Comparison of ENCODE assay signal across 8 cellular contexts in genomic region chr10:31317652-31318381, GRCh38. TPM values are rescaled to one million over a fixed set of nuclear protein-coding genes. Genes with fewer than 3 reads are reported as not detected.
DNase-seq lines count a peak whose midpoint lies in the region; ATAC-seq and TF ChIP-seq lines count a peak whose summit lies in the region.

No MANE protein-coding gene starts in this region.

- peak overlapping the region; percentile 99 for H3K4me3 Mint-ChIP-seq in endothelial cell (ENCODE audit: unreplicated experiment)

- H3K27me3 Mint-ChIP-seq in endothelial cell (ENCODE audit: unreplicated experiment), result peaks cover 14% of the 10 kb centered on the region

- ATAC-seq in GM19438 (IDR thresholded peaks at IDR 0.05; ENCODE audit: low read depth, unreplicated experiment) (peak; percentile 63), GM19328 (IDR thresholded peaks at IDR 0.05; ENCODE audit: unreplicated experiment) (no peak)

- no peak for TF ChIP-seq CTCF in WERI-Rb-1 (IDR thresholded peaks at IDR 0.05; ENCODE audit: low read depth, low read length)
- TF ChIP-seq CTCF in endothelial cell (IDR thresholded peaks at IDR 0.05; ENCODE audit: unreplicated experiment), result no peak
- no peak for TF ChIP-seq CTCF in ovary (IDR thresholded peaks at IDR 0.05)

- peaks cover 10% of the 10 kb centered on the region for H3K36me3 Mint-ChIP-seq in endothelial cell (ENCODE audit: low read depth, unreplicated experiment)

- TF ChIP-seq POLR2A in ovary (IDR thresholded peaks at IDR 0.05), result no peak

- H3K9me3 ChIP-seq in WERI-Rb-1 (ENCODE audit: severe bottlenecking) (no peaks in the 10 kb centered on the region), ovary (no peaks in the 10 kb centered on the region)

- DNase-seq in WERI-Rb-1, result peak; percentile 42
- DNase-seq in endothelial cell (ENCODE audit: low spot score), result peak; percentile 48
- no peak for DNase-seq in ovary
- DNase-seq in NCI-H2171 treated with DMSO at 0.1 percent for 48 hours (lab: John Stamatoyannopoulos, UW), result no peak
- no peak for DNase-seq in NCI-H345 treated with DMSO at 0.1 percent for 48 hours (lab: John Stamatoyannopoulos, UW; ENCODE audit: unreplicated experiment)
- DNase-seq in SKM-1 (lab: John Stamatoyannopoulos, UW; ENCODE audit: unreplicated experiment), result no peak

- 31 to 36% (median 36%) methylated on average over 21 of the region's 21 CpGs for WGBS in ovary, 3 donors

- H3K27me3 ChIP-seq in WERI-Rb-1 (ENCODE audit: insufficient read depth, low read depth, severe bottlenecking) (no peaks in the 10 kb centered on the region), ovary (no peaks in the 10 kb centered on the region)

- H3K27ac Mint-ChIP-seq in endothelial cell (ENCODE audit: unreplicated experiment), result peak overlapping the region; percentile 99

- H3K4me3 ChIP-seq in WERI-Rb-1 (ENCODE audit: low read depth, low read length) (peak overlapping the region; percentile 69), ovary (peak overlapping the region; percentile 95)

- H3K4me1 Mint-ChIP-seq in endothelial cell (ENCODE audit: unreplicated experiment), result peaks cover 44% of the 10 kb centered on the region

- H3K27ac ChIP-seq in WERI-Rb-1 (peak overlapping the region; percentile 78), ovary (peak overlapping the region; percentile 66 to 74)

- intact Hi-C loops in ovary (cut with DNase I), result loop anchor here (5.0 to 10.0 kb wide), 4 partner anchors 287 to 533 kb away; no protein-coding TSS in a partner anchor

- no peak for TF ChIP-seq EP300 in ovary (IDR thresholded peaks at IDR 0.05)

- H3K4me1 ChIP-seq in ovary (ENCODE audit: insufficient read depth), result no peaks in the 10 kb centered on the region

- H3K36me3 ChIP-seq in WERI-Rb-1 (no peaks in the 10 kb centered on the region), ovary (no peaks in the 10 kb centered on the region)

- no peaks in the 10 kb centered on the region for H3K9me3 Mint-ChIP-seq in endothelial cell (ENCODE audit: unreplicated experiment)

RNA-seq across cellular contexts. Expression of gene ZEB1, which starts 1.2 kb away (rescaled TPM):
- total RNA-seq in endothelial cell (ENCODE audit: unreplicated experiment), result 76.6 TPM
- total RNA-seq in ovary, result 10 to 100 TPM; 23.3 to 48.4 (median 40.7) TPM
- 10 to 100 TPM; 11.0 to 26.8 TPM for polyA plus RNA-seq in ovary

Comparison
In these comparisons a context has a peak if more than half of its experiments do, and no peak if none do; other contexts are left out.
1. DNase-seq: peak in WERI-Rb-1 (single experiment) and endothelial cell (single experiment); none in ovary (0 of 5), NCI-H2171 treated with DMSO at 0.1 percent for 48 hours (single experiment), NCI-H345 treated with DMSO at 0.1 percent for 48 hours (single experiment) and SKM-1 (single experiment).